ENCODE assay signal across 8 cellular contexts in the genomic region with DNA sequence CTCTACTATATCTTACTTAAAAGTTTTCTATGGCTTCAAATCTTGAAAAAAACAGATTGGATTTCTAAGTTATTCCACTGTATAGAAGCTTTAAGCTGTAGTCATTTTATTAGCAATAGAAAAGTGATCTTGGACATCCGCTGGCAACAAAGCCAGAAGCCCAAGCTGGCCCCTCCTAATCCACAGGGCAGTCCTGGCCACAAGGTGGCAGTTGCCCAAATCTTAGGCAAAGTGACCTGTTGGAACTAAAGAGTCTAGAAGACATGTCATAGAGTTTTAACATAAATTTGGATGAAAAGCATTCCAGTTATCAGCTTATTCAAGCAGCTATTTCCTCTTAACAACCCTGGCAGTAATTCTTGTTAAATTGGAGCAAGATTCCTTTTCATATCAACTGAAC.
A peak's percentile ranks its signal among the peaks of the same experiment; 100 is the strongest.
DNase-seq lines count a peak whose midpoint lies in the region; ATAC-seq and TF ChIP-seq lines count a peak whose summit lies in the region.

No MANE protein-coding gene starts in this region.

- H3K27ac ChIP-seq in upper lobe of right lung: no peak overlapping the region

- H3K9me3 Mint-ChIP-seq in activated naive CD8-positive, alpha-beta T cell treated with anti-CD3 and anti-CD28 coated beads, Interleukin-2, amount 50 U/mL, for 24 hours: no peaks in the 10 kb centered on the region
- H3K9me3 Mint-ChIP-seq in activated naive CD8-positive, alpha-beta T cell treated with anti-CD3 and anti-CD28 coated beads for 36 hours: peaks cover 5% of the 10 kb centered on the region
- no peaks in the 10 kb centered on the region for H3K9me3 Mint-ChIP-seq in MCF 10A (ENCODE audit: unreplicated experiment)

- no peak overlapping the region for H3K4me3 Mint-ChIP-seq in activated naive CD8-positive, alpha-beta T cell treated with anti-CD3 and anti-CD28 coated beads, Interleukin-2, amount 50 U/mL, for 24 hours
- no peak overlapping the region for H3K4me3 Mint-ChIP-seq in activated naive CD8-positive, alpha-beta T cell treated with anti-CD3 and anti-CD28 coated beads for 36 hours
- H3K4me3 Mint-ChIP-seq in MCF 10A (ENCODE audit: unreplicated experiment): no peak overlapping the region

- POLR2A ChIA-PET in MCF 10A (lab: Yijun Ruan, JAX): interaction anchor here (0.6 to 1.0 kb wide), 2 partner anchors 71 to 174 kb away, joined by 3 read pairs; no protein-coding TSS in a partner anchor

- CTCF ChIA-PET in MCF 10A (lab: Yijun Ruan, JAX): interaction anchor here (0.6 to 1.2 kb wide), 7 partner anchors 11 to 495 kb away, joined by 3 to 5 read pairs (median 3); no protein-coding TSS in a partner anchor

- intact Hi-C loops in MCF 10A (cut with micrococcal nuclease): loop anchor here (2.0 to 5.0 kb wide), 3 partner anchors 153 to 456 kb away; no protein-coding TSS in a partner anchor
- intact Hi-C loops in left colon (cut with DNase I, micrococcal nuclease): loop anchor here in 1 of 2 donors (10.0 kb wide), 1 partner anchor 160 kb away; no protein-coding TSS in a partner anchor
- intact Hi-C loops in upper lobe of right lung (cut with DNase I): no loop called here

- H3K9me3 ChIP-seq in NT2/D1 (ENCODE audit: insufficient read depth, low read length) (peaks cover 7% of the 10 kb centered on the region; the same call in 1 of the 2 replicates), upper lobe of right lung (peaks cover 3% of the 10 kb centered on the region)

- TF ChIP-seq CTCF in MCF 10A (IDR thresholded peaks at IDR 0.05; ENCODE audit: unreplicated experiment): peak; percentile 67
- peak; percentile 73 for TF ChIP-seq CTCF in upper lobe of right lung (IDR thresholded peaks at IDR 0.05)

- H3K4me3 ChIP-seq in NT2/D1 (ENCODE audit: insufficient read length, low read depth): no peak overlapping the region
- H3K4me3 ChIP-seq in upper lobe of right lung: no peak overlapping the region

- DNase-seq in activated naive CD8-positive, alpha-beta T cell treated with anti-CD3 and anti-CD28 coated beads, Interleukin-2, amount 50 U/mL, for 24 hours: peak; percentile 17
- no peak for DNase-seq in activated naive CD8-positive, alpha-beta T cell treated with anti-CD3 and anti-CD28 coated beads for 36 hours
- DNase-seq in NT2/D1 (ENCODE audit: low read depth, low spot score) (peak; percentile 33), MCF 10A (ENCODE audit: unreplicated experiment) (peak; percentile 68), left colon (peak in 1 of 2 donors; percentile 67), upper lobe of right lung (peak; percentile 76), NCI-H2081 treated with DMSO at 0.1 percent for 48 hours (lab: John Stamatoyannopoulos, UW) (no peak)

- BruUV-seq in MCF 10A (replicated peaks; lab: Mats Ljungman, UMichigan): no TSS peak

- no peak overlapping the region for H3K9ac ChIP-seq in NT2/D1 (ENCODE audit: insufficient read length, low read depth)

- H3K4me1 Mint-ChIP-seq in activated naive CD8-positive, alpha-beta T cell treated with anti-CD3 and anti-CD28 coated beads, Interleukin-2, amount 50 U/mL, for 24 hours: peaks cover 1% of the 10 kb centered on the region
- peaks cover 2% of the 10 kb centered on the region for H3K4me1 Mint-ChIP-seq in activated naive CD8-positive, alpha-beta T cell treated with anti-CD3 and anti-CD28 coated beads for 36 hours
- no peaks in the 10 kb centered on the region for H3K4me1 Mint-ChIP-seq in MCF 10A (ENCODE audit: insufficient read depth, unreplicated experiment)

- H3K36me3 Mint-ChIP-seq in activated naive CD8-positive, alpha-beta T cell treated with anti-CD3 and anti-CD28 coated beads, Interleukin-2, amount 50 U/mL, for 24 hours (ENCODE audit: low read depth): peaks cover 3% of the 10 kb centered on the region
- H3K36me3 Mint-ChIP-seq in activated naive CD8-positive, alpha-beta T cell treated with anti-CD3 and anti-CD28 coated beads for 36 hours: no peaks in the 10 kb centered on the region
- no peaks in the 10 kb centered on the region for H3K36me3 Mint-ChIP-seq in MCF 10A (ENCODE audit: insufficient read depth, unreplicated experiment)

- ATAC-seq in activated naive CD8-positive, alpha-beta T cell treated with anti-CD3 and anti-CD28 coated beads, Interleukin-2, amount 50 U/mL, for 24 hours: no peak
- ATAC-seq in left colon (peak; percentile 79), upper lobe of right lung (peak; percentile 86), GM18502 (IDR thresholded peaks at IDR 0.05; ENCODE audit: poor library complexity, unreplicated experiment) (no peak)

- H3K27me3 Mint-ChIP-seq in activated naive CD8-positive, alpha-beta T cell treated with anti-CD3 and anti-CD28 coated beads, Interleukin-2, amount 50 U/mL, for 24 hours: peaks cover 5% of the 10 kb centered on the region
- peaks cover 30% of the 10 kb centered on the region for H3K27me3 Mint-ChIP-seq in activated naive CD8-positive, alpha-beta T cell treated with anti-CD3 and anti-CD28 coated beads for 36 hours
- H3K27me3 Mint-ChIP-seq in MCF 10A (ENCODE audit: insufficient read depth, unreplicated experiment): no peaks in the 10 kb centered on the region

- H3K27ac Mint-ChIP-seq in activated naive CD8-positive, alpha-beta T cell treated with anti-CD3 and anti-CD28 coated beads, Interleukin-2, amount 50 U/mL, for 24 hours: no peak overlapping the region
- no peak overlapping the region for H3K27ac Mint-ChIP-seq in activated naive CD8-positive, alpha-beta T cell treated with anti-CD3 and anti-CD28 coated beads for 36 hours
- H3K27ac Mint-ChIP-seq in MCF 10A (ENCODE audit: low read depth, unreplicated experiment): no peak overlapping the region

- H3K4me1 ChIP-seq in NT2/D1 (ENCODE audit: insufficient read depth, insufficient read length) (no peaks in the 10 kb centered on the region), upper lobe of right lung (no peaks in the 10 kb centered on the region)

- no peaks in the 10 kb centered on the region for H3K27me3 ChIP-seq in NT2/D1 (ENCODE audit: insufficient read depth, insufficient read length)
- H3K27me3 ChIP-seq in upper lobe of right lung: no peaks in the 10 kb centered on the region

- no peaks in the 10 kb centered on the region for H3K36me3 ChIP-seq in NT2/D1 (ENCODE audit: insufficient read depth, insufficient read length, low read length)
- no peaks in the 10 kb centered on the region for H3K36me3 ChIP-seq in upper lobe of right lung

Comparison
In these comparisons a context has a peak if more than half of its experiments do, and no peak if none do; other contexts are left out.
1. DNase-seq: peak in activated naive CD8-positive, alpha-beta T cell treated with anti-CD3 and anti-CD28 coated beads, Interleukin-2, amount 50 U/mL, for 24 hours (single experiment), NT2/D1 (single experiment), MCF 10A (single experiment) and upper lobe of right lung (single experiment); none in activated naive CD8-positive, alpha-beta T cell treated with anti-CD3 and anti-CD28 coated beads for 36 hours (single experiment) and NCI-H2081 treated with DMSO at 0.1 percent for 48 hours (single experiment).
2. ATAC-seq: peak in left colon (single experiment) and upper lobe of right lung (single experiment); none in activated naive CD8-positive, alpha-beta T cell treated with anti-CD3 and anti-CD28 coated beads, Interleukin-2, amount 50 U/mL, for 24 hours (single experiment) and GM18502 (single experiment).